In genomic region chr18:62660741-62661140, GRCh38 we compare ENCODE assay signal across 16 cellular contexts.
"Had no signal": no experiment of that assay in that cellular context is flagged by ENCODE, and none has a peak within 500 bp of the region (broad histone marks: within the 10 kb centered on the region; RNA-seq: fewer than 3 reads in every experiment).

No MANE protein-coding gene starts in this region.

- H3K4me1 ChIP-seq: gastrocnemius medialis had no signal

- H3K4me1 Mint-ChIP-seq: activated T-helper 17 cell treated with anti-CD3 and anti-CD28 coated beads, Interleukin-2, amount 50 U/mL, for 72 hours; natural killer cell; stimulated activated memory B cell treated with anti-CD40 and anti-IgM and Interleukin-4, amounts not matched to agents 10 μg/mL and 1 μg/mL and 100 μg/mL, for 72 hours had no signal

- H3K27ac Mint-ChIP-seq: activated T-helper 17 cell treated with anti-CD3 and anti-CD28 coated beads, Interleukin-2, amount 50 U/mL, for 72 hours; dendritic cell treated with granulocyte-macrophage colony-stimulating factor and Interleukin-4, amounts not matched to agents 40 ng/mL and 50 ng/mL, for 4 days; effector memory CD8-positive, alpha-beta T cell; natural killer cell; stimulated activated memory B cell treated with anti-CD40 and anti-IgM and Interleukin-4, amounts not matched to agents 10 μg/mL and 1 μg/mL and 100 μg/mL, for 72 hours had no signal

- H3K9me3 Mint-ChIP-seq: activated T-helper 17 cell treated with anti-CD3 and anti-CD28 coated beads, Interleukin-2, amount 50 U/mL, for 72 hours; dendritic cell treated with granulocyte-macrophage colony-stimulating factor and Interleukin-4, amounts not matched to agents 40 ng/mL and 50 ng/mL, for 4 days; effector memory CD8-positive, alpha-beta T cell; natural killer cell; stimulated activated memory B cell treated with anti-CD40 and anti-IgM and Interleukin-4, amounts not matched to agents 10 μg/mL and 1 μg/mL and 100 μg/mL, for 72 hours had no signal

- H3K27ac ChIP-seq: epithelial cell of prostate, gastrocnemius medialis, heart left ventricle, VCaP had no signal

- H3K4me3 Mint-ChIP-seq: activated T-helper 17 cell treated with anti-CD3 and anti-CD28 coated beads, Interleukin-2, amount 50 U/mL, for 72 hours; dendritic cell treated with granulocyte-macrophage colony-stimulating factor and Interleukin-4, amounts not matched to agents 40 ng/mL and 50 ng/mL, for 4 days; effector memory CD8-positive, alpha-beta T cell; natural killer cell; stimulated activated memory B cell treated with anti-CD40 and anti-IgM and Interleukin-4, amounts not matched to agents 10 μg/mL and 1 μg/mL and 100 μg/mL, for 72 hours had no signal

- DNase-seq: activated CD4-positive, alpha-beta T cell treated with anti-CD3 and anti-CD28 coated beads for 1 hour; activated CD4-positive, alpha-beta T cell treated with anti-CD3 and anti-CD28 coated beads, Interleukin-2, amount 50 U/mL, for 4 hours; activated naive CD4-positive, alpha-beta T cell treated with Interleukin-2 at 50 U/mL for 16 hours; activated T-cell treated with anti-CD3 and anti-CD28 coated beads for 4 hours; anterior cingulate cortex; effector memory CD8-positive, alpha-beta T cell; gastrocnemius medialis; heart left ventricle; mesendoderm; natural killer cell; stimulated activated CD4-positive, alpha-beta T cell treated with anti-CD3 and anti-CD28 coated beads, Interleukin-2, amount 100 ng/mL, for 48 hours had no signal

- H3K27me3 Mint-ChIP-seq: activated T-helper 17 cell treated with anti-CD3 and anti-CD28 coated beads, Interleukin-2, amount 50 U/mL, for 72 hours; dendritic cell treated with granulocyte-macrophage colony-stimulating factor and Interleukin-4, amounts not matched to agents 40 ng/mL and 50 ng/mL, for 4 days; stimulated activated memory B cell treated with anti-CD40 and anti-IgM and Interleukin-4, amounts not matched to agents 10 μg/mL and 1 μg/mL and 100 μg/mL, for 72 hours had no signal

- H3K4me3 ChIP-seq: gastrocnemius medialis, heart left ventricle had no signal

- H3K27me3 ChIP-seq: gastrocnemius medialis, heart left ventricle had no signal

- ATAC-seq: activated T-helper 17 cell treated with anti-CD3 and anti-CD28 coated beads, Interleukin-2, amount 50 U/mL, for 72 hours; effector memory CD8-positive, alpha-beta T cell; gastrocnemius medialis; heart left ventricle; natural killer cell; stimulated activated memory B cell treated with anti-CD40 and anti-IgM and Interleukin-4, amounts not matched to agents 10 μg/mL and 1 μg/mL and 100 μg/mL, for 72 hours had no signal

- H3K36me3 Mint-ChIP-seq: natural killer cell; stimulated activated memory B cell treated with anti-CD40 and anti-IgM and Interleukin-4, amounts not matched to agents 10 μg/mL and 1 μg/mL and 100 μg/mL, for 72 hours had no signal

- H3K36me3 ChIP-seq: gastrocnemius medialis, heart left ventricle had no signal

- H3K9me3 ChIP-seq: gastrocnemius medialis, heart left ventricle had no signal
